13 cellular contexts compared by ENCODE assay signal in the genomic region with DNA sequence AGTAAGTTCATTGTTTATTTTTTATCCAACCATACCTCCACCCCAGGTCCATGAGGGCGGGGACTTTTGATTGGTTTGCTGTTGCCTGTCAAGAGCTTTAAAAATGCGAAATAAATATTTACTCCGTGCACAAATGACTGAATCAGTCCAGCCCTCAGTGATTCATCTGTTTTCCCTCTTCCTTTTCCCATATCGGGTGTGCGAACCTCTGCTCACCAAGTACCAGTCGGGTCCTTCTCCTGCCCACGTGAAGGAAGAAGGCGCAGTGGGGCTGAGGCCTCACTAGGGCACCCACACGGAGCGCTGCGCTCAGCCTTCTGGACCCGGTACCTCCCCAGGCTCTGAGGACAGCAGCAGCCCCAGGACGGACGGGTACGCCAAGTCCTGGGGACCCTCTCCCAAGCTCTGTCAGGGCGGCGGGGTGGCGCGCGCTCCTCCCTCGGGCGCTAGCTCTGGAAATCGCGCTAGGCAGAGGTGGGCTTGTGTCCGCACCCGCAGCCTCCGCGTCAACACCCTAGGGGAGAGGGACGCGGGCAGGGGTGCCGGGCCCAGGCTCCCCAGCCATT.
DNase-seq lines count a peak whose midpoint lies in the region; ATAC-seq, FAIRE-seq and TF ChIP-seq lines count a peak whose summit lies in the region.
"Had no signal": no experiment of that assay in that cellular context is flagged by ENCODE, and none has a peak within 500 bp of the region (broad histone marks: within the 10 kb centered on the region; RNA-seq: fewer than 3 reads in every experiment).

No MANE protein-coding gene starts in this region.

- no peaks in the 10 kb centered on the region for H3K79me1 ChIP-seq in H9 (ENCODE audit: insufficient read depth, low read depth, low read length, poor library complexity, severe bottlenecking)

- H3K4me1 ChIP-seq in A549, result peaks cover 10% of the 10 kb centered on the region; the same call in 2 of the 3 replicates
- H3K4me1 ChIP-seq in H9 (ENCODE audit: insufficient read depth, low read length), result no peaks in the 10 kb centered on the region
- no peaks in the 10 kb centered on the region for H3K4me1 ChIP-seq in colonic mucosa
- H3K4me1 ChIP-seq in mucosa of descending colon (ENCODE audit: low read depth), result peaks cover 8% of the 10 kb centered on the region
- H3K4me1 ChIP-seq: thyroid gland had no signal

- intact Hi-C loops in colonic mucosa (cut with DNase I), result no loop called here
- intact Hi-C loops in mucosa of descending colon (cut with DNase I, micrococcal nuclease), result no loop called here
- intact Hi-C loops in CD14-positive monocyte (cut with micrococcal nuclease), result no loop called here

- TF ChIP-seq EP300 in A549 (IDR thresholded peaks at IDR 0.05), result no peak

- no peak overlapping the region for H2BK12ac ChIP-seq in H9 (ENCODE audit: insufficient read length, low read depth, low read length)

- TF ChIP-seq CTCF in A549 (IDR thresholded peaks at IDR 0.05) (no peak), H9 (conservative IDR thresholded peaks at IDR 0.05) (no peak), colonic mucosa (IDR thresholded peaks at IDR 0.05) (no peak), mucosa of descending colon (IDR thresholded peaks at IDR 0.05) (no peak), CD14-positive monocyte (IDR thresholded peaks at IDR 0.05) (no peak)

- no peaks in the 10 kb centered on the region for H3K79me2 ChIP-seq in H9 (ENCODE audit: insufficient read depth, low read length)

- H3K4me3 Mint-ChIP-seq in H9, result no peak overlapping the region
- no peak overlapping the region for H3K4me3 Mint-ChIP-seq in CD14-positive monocyte

- H3K23ac ChIP-seq in H9 (ENCODE audit: insufficient read length, low read depth, low read length), result no peak overlapping the region

- no peak overlapping the region for H3K4ac ChIP-seq in H9 (ENCODE audit: low read depth, low read length)

- H3K36me3 Mint-ChIP-seq in H9 (ENCODE audit: insufficient read depth in 1 of 3, low read depth in 3 of 3), result no peaks in the 10 kb centered on the region
- H3K36me3 Mint-ChIP-seq in CD14-positive monocyte, result no peaks in the 10 kb centered on the region

- H4K91ac ChIP-seq in H9 (ENCODE audit: insufficient read length, low read depth, low read length), result no peak overlapping the region

- H3K9me3 Mint-ChIP-seq in H9 (peaks cover 0 to under 1% of the 10 kb centered on the region in 2 experiments; a peak in 4 of 5 replicates), CD14-positive monocyte (peaks cover 0 to 1% (median 0%) of the 10 kb centered on the region in 7 donors)

- H3K27me3 Mint-ChIP-seq in H9 (ENCODE audit: low read depth), result peaks cover 34% of the 10 kb centered on the region
- H3K27me3 Mint-ChIP-seq in CD14-positive monocyte (ENCODE audit: low read depth in 3 of 3), result peaks cover 0 to 2% (median 1%) of the 10 kb centered on the region in 3 donors

- TF ChIP-seq POLR2A in A549 (IDR thresholded peaks at IDR 0.05; ENCODE audit: low read length), result no peak

- no peak overlapping the region for H3K9ac ChIP-seq in H9 (ENCODE audit: extremely low read depth, insufficient read length, low read length)
- no peak overlapping the region for H3K9ac ChIP-seq in colonic mucosa (ENCODE audit: low read depth in 2 of 2, low read length in 2 of 2)

- H3K27ac Mint-ChIP-seq in H9 (no peak overlapping the region), CD14-positive monocyte (peak overlapping the region in 1 of 7 donors; percentile 16)

- H4K20me1 ChIP-seq in H9 (ENCODE audit: control insufficient read depth, insufficient read depth, insufficient read length), result no peaks in the 10 kb centered on the region

- H3K4me2 ChIP-seq in A549 (peak overlapping the region; percentile 69), H9 (ENCODE audit: insufficient read depth, insufficient read length, low read length) (no peak overlapping the region)

- no peaks in the 10 kb centered on the region for H3K9me3 ChIP-seq in A549
- no peaks in the 10 kb centered on the region for H3K9me3 ChIP-seq in H9 (ENCODE audit: control insufficient read depth, low read depth, low read length)
- no peaks in the 10 kb centered on the region for H3K9me3 ChIP-seq in colonic mucosa
- H3K9me3 ChIP-seq in mucosa of descending colon, result no peaks in the 10 kb centered on the region
- H3K9me3 ChIP-seq: neutrophil, thyroid gland had no signal

- H3T11ph ChIP-seq in H9 (ENCODE audit: low read length), result no peak overlapping the region

- no peak overlapping the region for H2AK5ac ChIP-seq in H9 (ENCODE audit: insufficient read length, low read length)

- DNase-seq in A549 (ENCODE audit: low read depth in 1 of 2, low spot score in 1 of 2) (peak in 1 of 2 experiments; percentile 29), H9 (peak; percentile 49), colonic mucosa (peak; percentile 64), mucosa of descending colon (no peak), CD14-positive monocyte (ENCODE audit: low spot score) (no peak)
- DNase-seq in activated naive CD4-positive, alpha-beta T cell treated with Interleukin-2 at 50 U/mL for 16 hours, result no peak
- DNase-seq: MV-4-11, NCI-H2227 treated with DMSO at 0.1 percent for 48 hours, OCI-M1, thyroid gland had no signal

- no peak overlapping the region for H3K14ac ChIP-seq in H9 (ENCODE audit: insufficient read depth, low read length)

- POLR2A ChIA-PET in A549 (lab: Yijun Ruan, JAX), result no interaction called here

- no peak overlapping the region for H2BK15ac ChIP-seq in H9 (ENCODE audit: low read depth, low read length)

- no peak overlapping the region for H2BK20ac ChIP-seq in H9 (ENCODE audit: low read depth, low read length, poor library complexity, severe bottlenecking)

- 8% methylated on average over 13 of the region's 31 CpGs for WGBS in A549 (ENCODE audit: missing lambda C conversion rate)
- no CpG with 5 or more reads among the region's 31 CpGs for WGBS in H9 (ENCODE audit: extremely low coverage, insufficient read length, low lambda C conversion rate)

- no peak for TF ChIP-seq RAD21 in A549 (conservative IDR thresholded peaks at IDR 0.05 in 1 of 2, IDR thresholded peaks at IDR 0.05 in 1 of 2)

- H3K27me3 ChIP-seq in H9 (ENCODE audit: insufficient read depth, low read length) (no peaks in the 10 kb centered on the region), colonic mucosa (peaks cover 17% of the 10 kb centered on the region)

- peak; percentile 34 to 66; a peak in 4 of 6 replicates for ATAC-seq in A549
- peak; percentile 13 for ATAC-seq in mucosa of descending colon
- ATAC-seq in HG02981 (IDR thresholded peaks at IDR 0.05; ENCODE audit: unreplicated experiment), result no peak
- ATAC-seq in GM18909 (IDR thresholded peaks at IDR 0.05; ENCODE audit: poor library complexity, unreplicated experiment), result no peak

- H2BK120ac ChIP-seq in H9 (ENCODE audit: low read depth, low read length, poor library complexity, severe bottlenecking), result no peak overlapping the region

- no peak overlapping the region for H3K27ac ChIP-seq in A549
- no peak overlapping the region for H3K27ac ChIP-seq in H9 (ENCODE audit: insufficient read length, low read depth, low read length)
- H3K27ac ChIP-seq in colonic mucosa, result no peak overlapping the region
- H3K27ac ChIP-seq: neutrophil, thyroid gland had no signal

- H3K36me3 ChIP-seq in colonic mucosa (no peaks in the 10 kb centered on the region), mucosa of descending colon (ENCODE audit: low read depth) (no peaks in the 10 kb centered on the region)
- H3K36me3 ChIP-seq: neutrophil, thyroid gland had no signal

- no peak for FAIRE-seq in A549 (lab: Jason Lieb, UNC)

- no peak overlapping the region for H3K18ac ChIP-seq in H9 (ENCODE audit: insufficient read length, low read depth, low read length)

- peaks cover 4% of the 10 kb centered on the region for H3K23me2 ChIP-seq in H9 (ENCODE audit: insufficient read length, low read depth, low read length, poor library complexity, severe bottlenecking)

- no peak overlapping the region for H3K56ac ChIP-seq in H9 (ENCODE audit: insufficient read length, low read depth, low read length)

- H3K4me1 Mint-ChIP-seq in H9 (peaks cover 3 to 4% of the 10 kb centered on the region in 2 experiments), CD14-positive monocyte (peaks cover 28% of the 10 kb centered on the region)

- H2BK5ac ChIP-seq in H9 (ENCODE audit: insufficient read length, low read length), result no peak overlapping the region

- H3K4me3 ChIP-seq in A549 (peak overlapping the region; percentile 25; the same call in 1 of the 3 replicates), colonic mucosa (no peak overlapping the region), mucosa of descending colon (no peak overlapping the region)
- H3K4me3 ChIP-seq: thyroid gland had no signal

- CTCF ChIA-PET in A549 (lab: Yijun Ruan, JAX), result interaction anchor here (0.9 to 1.5 kb wide), 3 partner anchors 22 to 119 kb away, joined by 3 to 6 read pairs (median 4); no protein-coding TSS in a partner anchor

- H4K5ac ChIP-seq in H9 (ENCODE audit: insufficient read length, low read depth, low read length), result no peak overlapping the region

- no peak overlapping the region for H4K8ac ChIP-seq in H9 (replicated peaks; ENCODE audit: insufficient read length, low read depth, low read length)

- H2AFZ ChIP-seq in H9 (ENCODE audit: low read length), result no peak overlapping the region

TF ChIP-seq in A549, 52 proteins besides CTCF, POLR2A, EP300 and RAD21:
- TF ChIP-seq CBX2 (IDR thresholded peaks at IDR 0.05; ENCODE audit: borderline replicate concordance, low read depth) (no peak), NPAS2 (CRISPR knock-in tag; IDR thresholded peaks at IDR 0.05; ENCODE audit: borderline replicate concordance) (no peak), SMC3 (IDR thresholded peaks at IDR 0.05) (no peak), NFE2L2 (conservative IDR thresholded peaks at IDR 0.05; ENCODE audit: low read length) (no peak), EHMT2 (IDR thresholded peaks at IDR 0.05; ENCODE audit: low read depth) (no peak), TFCP2L1 (CRISPR knock-in tag; IDR thresholded peaks at IDR 0.05) (no peak), RARB (CRISPR knock-in tag; IDR thresholded peaks at IDR 0.05) (no peak)
- TF ChIP-seq, protein P1, sequence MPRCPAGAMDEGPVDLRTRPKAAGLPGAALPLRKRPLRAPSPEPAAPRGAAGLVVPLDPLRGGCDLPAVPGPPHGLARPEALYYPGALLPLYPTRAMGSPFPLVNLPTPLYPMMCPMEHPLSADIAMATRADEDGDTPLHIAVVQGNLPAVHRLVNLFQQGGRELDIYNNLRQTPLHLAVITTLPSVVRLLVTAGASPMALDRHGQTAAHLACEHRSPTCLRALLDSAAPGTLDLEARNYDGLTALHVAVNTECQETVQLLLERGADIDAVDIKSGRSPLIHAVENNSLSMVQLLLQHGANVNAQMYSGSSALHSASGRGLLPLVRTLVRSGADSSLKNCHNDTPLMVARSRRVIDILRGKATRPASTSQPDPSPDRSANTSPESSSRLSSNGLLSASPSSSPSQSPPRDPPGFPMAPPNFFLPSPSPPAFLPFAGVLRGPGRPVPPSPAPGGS (IDR thresholded peaks at IDR 0.05), result no peak

Comparison
In these comparisons a context has a peak if more than half of its experiments do, and no peak if none do; other contexts are left out.
1. ATAC-seq: peak in A549 (2 of 2) and mucosa of descending colon (single experiment); none in HG02981 (single experiment) and GM18909 (single experiment).
2. DNase-seq: peak in H9 (single experiment) and colonic mucosa (single experiment); none in mucosa of descending colon (0 of 3), activated naive CD4-positive, alpha-beta T cell treated with Interleukin-2 at 50 U/mL for 16 hours (single experiment) and CD14-positive monocyte (single experiment).